In the genomic region with DNA sequence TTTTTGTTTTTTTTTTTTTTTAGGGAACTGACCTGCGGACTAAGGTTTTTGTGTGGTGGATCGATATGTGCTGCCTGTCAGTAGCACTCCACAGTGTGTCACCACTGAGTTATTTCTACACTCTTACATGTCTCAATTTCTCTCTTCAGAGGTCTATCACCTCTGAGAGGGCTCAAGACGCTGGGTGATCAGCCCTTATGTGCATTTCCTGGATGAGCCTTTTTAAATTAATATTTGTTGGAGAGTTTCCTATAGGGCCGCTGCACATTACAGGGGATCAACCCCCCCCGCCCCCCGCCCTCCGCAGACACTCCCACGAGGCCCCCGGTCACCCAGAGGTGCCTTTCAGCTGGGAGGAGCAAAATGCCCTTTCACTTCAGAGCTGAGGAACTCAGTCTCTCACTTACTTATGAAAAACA, we compare ENCODE assay signal across 12 cellular contexts. TPM values are rescaled to one million over a fixed set of nuclear protein-coding genes. Genes with fewer than 3 reads are reported as not detected.
DNase-seq lines count a peak whose midpoint lies in the region; ATAC-seq, FAIRE-seq and TF ChIP-seq lines count a peak whose summit lies in the region.
"Had no signal": no experiment of that assay in that cellular context is flagged by ENCODE, and none has a peak within 500 bp of the region (broad histone marks: within the 10 kb centered on the region; RNA-seq: fewer than 3 reads in every experiment).

No MANE protein-coding gene starts in this region.

- POLR2A ChIA-PET in PC-3 (lab: Charles Lee; ENCODE audit: unreplicated experiment): no interaction called here

- DNase-seq in Calu3 (peak; percentile 43), right cardiac atrium (no peak), GM19239 (ENCODE audit: insufficient read length, low spot score) (no peak), PC-3 (no peak)
- DNase-seq: activated naive CD4-positive, alpha-beta T cell; CD8-positive, alpha-beta T cell; hippocampal formation; NCI-H526 had no signal

- peaks cover 44% of the 10 kb centered on the region for H3K4me1 Mint-ChIP-seq in Calu3 (ENCODE audit: low read depth, unreplicated experiment)

- H3K4me3 ChIP-seq in OCI-LY1 (ENCODE audit: low read depth, low read length, poor library complexity, severe bottlenecking) (peak overlapping the region; percentile 18), right cardiac atrium (ENCODE audit: low read length) (no peak overlapping the region), PC-3 (ENCODE audit: low read length) (no peak overlapping the region)

- H3F3A ChIP-seq in OCI-LY1 (ENCODE audit: insufficient read depth, low read length): no peaks in the 10 kb centered on the region
- H3F3A ChIP-seq in PC-3 (ENCODE audit: low read length, unreplicated experiment): no peaks in the 10 kb centered on the region

- H3K27ac Mint-ChIP-seq in Calu3 (ENCODE audit: unreplicated experiment): peak overlapping the region; percentile 25
- H3K27ac Mint-ChIP-seq: CD8-positive, alpha-beta T cell had no signal

- peak overlapping the region; percentile 3 for H3K4me3 Mint-ChIP-seq in Calu3 (ENCODE audit: low read depth, unreplicated experiment)
- H3K4me3 Mint-ChIP-seq: CD8-positive, alpha-beta T cell had no signal

- H3K36me3 ChIP-seq in OCI-LY1 (ENCODE audit: insufficient read depth, low read length) (no peaks in the 10 kb centered on the region), PC-3 (ENCODE audit: low read depth, low read length) (no peaks in the 10 kb centered on the region)

- H3K9me2 ChIP-seq in OCI-LY1 (ENCODE audit: low read depth, low read length) (no peaks in the 10 kb centered on the region), PC-3 (replicated peaks; ENCODE audit: low read length) (no peaks in the 10 kb centered on the region)

- CTCF ChIA-PET in Calu3 (lab: Charles Lee): interaction anchor here (0.7 to 1.1 kb wide), 4 partner anchors 10 to 224 kb away, joined by 3 to 8 read pairs (median 4); no protein-coding TSS in a partner anchor
- CTCF ChIA-PET in PC-3 (lab: Charles Lee): interaction anchor here (0.6 kb wide), 1 partner anchor 195 kb away, joined by 3 read pairs; no protein-coding TSS in a partner anchor

- intact Hi-C loops in Calu3 (cut with micrococcal nuclease; ENCODE audit: unreplicated experiment): no loop called here
- intact Hi-C loops in right cardiac atrium (cut with DNase I): loop anchor here in 1 of 4 donors (10.0 kb wide), 1 partner anchor 109 kb away; a partner anchor contains a TSS
- intact Hi-C loops in PC-3 (cut with micrococcal nuclease): no loop called here

- no peak overlapping the region for H2AFZ ChIP-seq in OCI-LY1 (ENCODE audit: low read length)
- H2AFZ ChIP-seq in PC-3 (ENCODE audit: low read length): no peak overlapping the region

- peaks cover 40% of the 10 kb centered on the region for H3K27me3 Mint-ChIP-seq in Calu3 (ENCODE audit: unreplicated experiment)

- H4K20me1 ChIP-seq in OCI-LY1 (ENCODE audit: insufficient read depth, low read length) (no peaks in the 10 kb centered on the region), PC-3 (ENCODE audit: low read length) (no peaks in the 10 kb centered on the region)

- 34% methylated on average over 9 of the region's 9 CpGs for WGBS in right cardiac atrium

- H3K9me3 Mint-ChIP-seq in Calu3 (ENCODE audit: low read depth, unreplicated experiment): no peaks in the 10 kb centered on the region
- H3K9me3 Mint-ChIP-seq: CD8-positive, alpha-beta T cell had no signal

- H3K27me3 ChIP-seq in OCI-LY1 (ENCODE audit: insufficient read depth, low read length) (no peaks in the 10 kb centered on the region), right cardiac atrium (ENCODE audit: control insufficient read depth, insufficient read depth) (no peaks in the 10 kb centered on the region), PC-3 (ENCODE audit: low read length) (0 out of 2 replicates have a peak, but pooled peaks cover 8% of the 10 kb centered on the region)

- no peak for TF ChIP-seq POLR2A in GM18505 (IDR thresholded peaks at IDR 0.05; ENCODE audit: borderline replicate concordance, extremely low read depth, insufficient read depth, insufficient read length)

- no peak overlapping the region for H3K27ac ChIP-seq in OCI-LY1 (ENCODE audit: low read depth, low read length, poor library complexity, severe bottlenecking)
- no peak overlapping the region for H3K27ac ChIP-seq in right cardiac atrium (ENCODE audit: low read length)
- H3K27ac ChIP-seq in PC-3 (ENCODE audit: low read length): no peak overlapping the region

- peaks cover 4% of the 10 kb centered on the region for H3K36me3 Mint-ChIP-seq in Calu3 (ENCODE audit: insufficient read depth, unreplicated experiment)
- H3K36me3 Mint-ChIP-seq: CD8-positive, alpha-beta T cell had no signal

- H3K4me1 ChIP-seq in OCI-LY1 (ENCODE audit: insufficient read depth, low read length, severe bottlenecking): peaks cover 28% of the 10 kb centered on the region
- H3K4me1 ChIP-seq in right cardiac atrium (ENCODE audit: control insufficient read depth, insufficient read depth, low read length): no peaks in the 10 kb centered on the region
- H3K4me1 ChIP-seq in PC-3 (ENCODE audit: insufficient read depth, low read length): peaks cover 5% of the 10 kb centered on the region; the same call in 1 of the 2 replicates

- peak overlapping the region; percentile 33; the same call in 1 of the 2 replicates for H3K4me2 ChIP-seq in OCI-LY1 (ENCODE audit: low read length)
- H3K4me2 ChIP-seq in PC-3 (ENCODE audit: low read length): no peak overlapping the region

- TF ChIP-seq CTCF in Calu3 (IDR thresholded peaks at IDR 0.05; ENCODE audit: unreplicated experiment) (no peak), OCI-LY1 (IDR thresholded peaks at IDR 0.05; ENCODE audit: low read length) (peak; percentile 20; the same call in 1 of the 2 replicates), PC-3 (conservative IDR thresholded peaks at IDR 0.05; ENCODE audit: low read depth, low read length) (no peak)

- ATAC-seq in GM21360 (IDR thresholded peaks at IDR 0.05; ENCODE audit: unreplicated experiment): peak; percentile 57
- peak; percentile 45 to 59 for ATAC-seq in right cardiac atrium
- no peak for ATAC-seq in PC-3
- ATAC-seq in HG02610 (IDR thresholded peaks at IDR 0.05; ENCODE audit: unreplicated experiment): no peak
- ATAC-seq in GM18505 (IDR thresholded peaks at IDR 0.05; ENCODE audit: unreplicated experiment): no peak
- ATAC-seq: CD8-positive, alpha-beta T cell had no signal

- H3K79me2 ChIP-seq in OCI-LY1 (ENCODE audit: insufficient read depth, low read length): no peaks in the 10 kb centered on the region
- H3K79me2 ChIP-seq in PC-3 (ENCODE audit: low read length): no peaks in the 10 kb centered on the region

- H3K9me3 ChIP-seq in OCI-LY1 (ENCODE audit: low read length): no peaks in the 10 kb centered on the region
- H3K9me3 ChIP-seq in right cardiac atrium (ENCODE audit: control insufficient read depth, low read length): no peaks in the 10 kb centered on the region
- no peaks in the 10 kb centered on the region for H3K9me3 ChIP-seq in PC-3 (ENCODE audit: low read length)

- FAIRE-seq in GM19239 (lab: Jason Lieb, UNC): no peak

- H3K9ac ChIP-seq in OCI-LY1 (ENCODE audit: low read length) (no peak overlapping the region), PC-3 (ENCODE audit: low read length) (no peak overlapping the region)

- BruUV-seq in Calu3 (replicated peaks; lab: Mats Ljungman, UMichigan): no TSS peak
- BruUV-seq in PC-3 (replicated peaks; lab: Mats Ljungman, UMichigan): no TSS peak

RNA-seq across cellular contexts. Expression of a gene that starts 34.5 kb away (rescaled TPM):
- total RNA-seq in Calu3 (2022) (10.6 and 10.7 TPM in 2 replicates), right cardiac atrium (10 to 100 TPM in 1 of 4 donors, 1 to 10 TPM in 3; 6.0 to 10.6 (median 8.0) TPM), PC-3 (2014; rRNA removed) (4.7 and 6.0 TPM in 2 replicates)
- polyA plus RNA-seq in right cardiac atrium: 2.5 TPM

Comparison
In these comparisons a context has a peak if more than half of its experiments do, and no peak if none do; other contexts are left out.
1. ATAC-seq: peak in GM21360 (single experiment) and right cardiac atrium (2 of 2); none in PC-3 (single experiment), HG02610 (single experiment) and GM18505 (single experiment).